In the genomic region with DNA sequence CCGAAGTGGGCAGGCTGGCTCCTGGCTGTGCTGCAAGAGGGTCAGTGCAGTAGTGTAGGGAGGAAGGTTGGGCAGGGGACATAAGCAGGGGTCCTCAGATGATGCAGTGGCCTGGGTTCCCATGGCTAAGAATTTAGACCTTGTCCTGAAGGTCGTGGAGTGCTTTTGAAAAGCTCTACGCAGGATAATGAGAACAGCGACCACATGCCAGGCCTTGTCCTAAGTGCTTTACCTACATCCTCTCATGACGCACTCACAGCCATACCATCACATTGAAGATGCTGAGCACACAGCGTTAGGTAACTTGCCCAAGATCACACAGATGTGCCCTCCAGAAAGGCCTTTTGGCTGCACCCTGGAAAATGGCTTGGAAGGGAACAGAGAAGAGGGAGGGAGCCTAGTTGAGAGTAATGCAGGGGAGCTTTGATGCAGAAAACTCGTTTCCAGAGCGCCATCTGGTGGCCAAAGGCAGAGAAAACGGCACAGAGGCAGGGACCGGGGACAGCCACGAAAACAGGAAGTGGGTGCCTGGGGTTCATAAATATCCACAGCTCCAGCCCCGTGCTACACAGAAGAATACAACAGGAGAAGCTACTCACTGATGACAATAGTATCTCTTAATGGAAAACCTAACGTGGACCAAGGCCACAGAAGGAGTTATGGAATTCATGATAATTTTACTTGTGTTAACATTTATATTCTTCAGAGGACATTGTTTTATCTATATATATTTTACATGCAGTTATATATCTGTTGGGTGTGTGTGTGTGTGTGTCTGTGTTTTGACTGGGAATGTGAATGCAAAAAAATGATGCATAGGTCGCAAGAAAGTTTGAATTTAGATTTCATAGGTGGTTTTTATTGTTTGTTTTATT, we compare ENCODE assay signal across 8 cellular contexts. TPM values are rescaled to one million over a fixed set of nuclear protein-coding genes. Genes with fewer than 3 reads are reported as not detected.
DNase-seq lines count a peak whose midpoint lies in the region; ATAC-seq and TF ChIP-seq lines count a peak whose summit lies in the region.

No MANE protein-coding gene starts in this region.

- H3K36me3 Mint-ChIP-seq in activated B cell treated with CpG ODN at 0.5 μM for 24 hours (ENCODE audit: low read depth): peaks cover 2% of the 10 kb centered on the region

- peak overlapping the region; percentile 9 for H3K4me3 Mint-ChIP-seq in activated B cell treated with CpG ODN at 0.5 μM for 24 hours

- H3K4me3 ChIP-seq in BE2C (ENCODE audit: low read depth, low read length): no peak overlapping the region

- H3K27me3 Mint-ChIP-seq in activated B cell treated with CpG ODN at 0.5 μM for 24 hours: peaks cover 3% of the 10 kb centered on the region

- H3K27ac Mint-ChIP-seq in activated B cell treated with CpG ODN at 0.5 μM for 24 hours: peak overlapping the region; percentile 75

- peak; percentile 93 for ATAC-seq in GM19025 (IDR thresholded peaks at IDR 0.05; ENCODE audit: low read depth, unreplicated experiment)
- ATAC-seq in HG03175 (IDR thresholded peaks at IDR 0.05; ENCODE audit: unreplicated experiment): peak; percentile 96
- peak; percentile 99 for ATAC-seq in activated B cell treated with CpG ODN at 0.5 μM for 24 hours (ENCODE audit: low read depth)

- CTCF ChIA-PET in activated B cell treated with CpG ODN at 0.5 μM for 24 hours (lab: Charles Lee): interaction anchor here (0.6 to 6.9 kb wide), 37 partner anchors 9 to 397 kb away, joined by 3 to 133 read pairs (median 5); a partner anchor contains a TSS

- H3K36me3 ChIP-seq in BE2C: no peaks in the 10 kb centered on the region

- no peaks in the 10 kb centered on the region for H3K9me3 Mint-ChIP-seq in activated B cell treated with CpG ODN at 0.5 μM for 24 hours

- H3K4me1 ChIP-seq in BE2C: peaks cover 14% of the 10 kb centered on the region

- POLR2A ChIA-PET in activated B cell treated with CpG ODN at 0.5 μM for 24 hours (lab: Charles Lee): interaction anchor here (0.6 to 2.6 kb wide), 7 partner anchors 9 to 342 kb away, joined by 3 to 18 read pairs (median 4); a partner anchor contains a TSS

- peaks cover 18% of the 10 kb centered on the region for H3K4me1 Mint-ChIP-seq in activated B cell treated with CpG ODN at 0.5 μM for 24 hours

- no peak overlapping the region for H3K27ac ChIP-seq in caudate nucleus (ENCODE audit: low read depth, low read length)

- H3K27me3 ChIP-seq in BE2C: no peaks in the 10 kb centered on the region

- intact Hi-C loops in activated B cell treated with CpG ODN at 0.5 μM for 24 hours (cut with micrococcal nuclease): loop anchor here (1.0 to 2.0 kb wide), 9 partner anchors 9 to 368 kb away; a partner anchor contains a TSS

- DNase-seq in BE2C (peak; percentile 89), NCI-H2227 (lab: John Stamatoyannopoulos, UW; ENCODE audit: unreplicated experiment) (peak; percentile 88), activated B cell treated with CpG ODN at 0.5 μM for 24 hours (peak; percentile 77), caudate nucleus (lab: John Stamatoyannopoulos, UW) (peak in 59 of 61 donors; percentile 15 to 92 (median 75)), left kidney (ENCODE audit: low read depth, low spot score) (peak; percentile 95)
- DNase-seq in stimulated activated CD4-positive, alpha-beta T cell treated with anti-CD3 and anti-CD28 coated beads, Interleukin-4, amount 100 ng/mL, for 4 hours: peak; percentile 82

- no peaks in the 10 kb centered on the region for H3K9me3 ChIP-seq in BE2C

- TF ChIP-seq CTCF in BE2C (IDR thresholded peaks at IDR 0.05; ENCODE audit: low read depth, low read length) (peak; percentile 96), activated B cell treated with CpG ODN at 0.5 μM for 24 hours (IDR thresholded peaks at IDR 0.05) (no peak)

RNA-seq across cellular contexts. Expression of a gene that starts 2.7 kb away (rescaled TPM):
- 2.4 TPM for polyA plus RNA-seq in BE2C (2012; ENCODE audit: insufficient read depth, insufficient read length, low read depth)
- total RNA-seq in activated B cell treated with CpG ODN at 0.5 μM for 24 hours: not detected in 2 replicates

RNA-seq across cellular contexts. Expression of a gene that starts 8.2 kb away (rescaled TPM):
- 84.7 TPM for polyA plus RNA-seq in BE2C (2012; ENCODE audit: insufficient read depth, insufficient read length, low read depth)
- 30.0 and 30.4 TPM in 2 replicates for total RNA-seq in activated B cell treated with CpG ODN at 0.5 μM for 24 hours

RNA-seq across cellular contexts. Expression of a gene that starts 37.0 kb away (rescaled TPM):
- polyA plus RNA-seq in BE2C (2012; ENCODE audit: insufficient read depth, insufficient read length, low read depth): 121 TPM
- total RNA-seq in activated B cell treated with CpG ODN at 0.5 μM for 24 hours: 95.0 and 114 TPM in 2 replicates

RNA-seq across cellular contexts. Expression of a gene that starts 52.1 kb away (rescaled TPM):
- polyA plus RNA-seq in BE2C (2012; ENCODE audit: insufficient read depth, insufficient read length, low read depth): 95.4 TPM
- total RNA-seq in activated B cell treated with CpG ODN at 0.5 μM for 24 hours: 14.2 and 15.0 TPM in 2 replicates
